ENCODE assay signal across 26 cellular contexts in the genomic region with DNA sequence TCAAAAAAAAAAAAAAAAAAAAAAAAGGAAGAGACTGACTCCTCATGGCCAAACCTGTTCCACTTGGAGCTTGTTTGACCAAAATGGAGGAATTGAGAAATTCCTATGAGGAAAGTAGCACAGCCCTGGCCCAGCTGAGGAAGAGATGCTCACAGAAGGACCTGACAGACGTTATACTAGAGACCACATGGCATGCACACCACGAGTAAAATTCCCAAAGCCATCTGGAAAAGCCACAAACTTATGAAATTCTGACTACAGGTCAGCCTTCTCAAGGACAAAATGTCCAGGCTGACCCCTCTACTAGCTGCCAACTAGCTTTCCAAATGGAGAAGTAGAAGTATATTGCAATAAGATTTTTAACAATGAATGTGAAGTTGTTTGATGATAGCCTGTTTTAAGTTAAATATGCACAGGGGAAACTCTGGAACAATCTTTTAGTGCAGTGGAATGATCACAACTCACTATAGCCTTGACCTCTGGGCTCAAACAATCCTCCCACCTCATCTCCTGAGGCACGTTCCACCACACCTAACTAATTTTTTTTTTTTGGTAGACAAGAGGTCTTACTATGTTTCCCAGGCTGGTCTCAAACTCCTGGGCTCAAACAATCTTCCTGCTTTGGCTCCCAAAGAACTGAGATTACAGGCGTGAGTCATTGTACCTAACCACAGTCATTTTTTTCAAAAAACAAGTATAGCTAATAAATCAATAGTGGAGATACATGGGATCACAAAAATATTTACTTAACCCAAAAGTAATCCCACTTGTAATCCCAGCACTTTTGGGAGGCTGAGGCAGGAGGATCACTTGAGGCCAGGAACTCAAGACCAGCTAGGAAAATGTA.
"Had no signal": no experiment of that assay in that cellular context is flagged by ENCODE, and none has a peak within 500 bp of the region (broad histone marks: within the 10 kb centered on the region; RNA-seq: fewer than 3 reads in every experiment).

No MANE protein-coding gene starts in this region.

- H3K4me1 ChIP-seq: foreskin keratinocyte, heart right ventricle, left lung, spleen, testis, transverse colon, uterus had no signal

- H3K27ac Mint-ChIP-seq: activated CD8-positive, alpha-beta T cell treated with anti-CD3 and anti-CD28 coated beads for 36 hours; activated T-helper 17 cell treated with anti-CD3 and anti-CD28 coated beads, Interleukin-2, amount 50 U/mL, for 72 hours; effector memory CD8-positive, alpha-beta T cell; natural killer cell treated with Interleukin-12 subunit alpha and Interleukin-12 subunit beta and Interleukin-15 and Interleukin-18, amount 100 ng/mL, for 72 hours had no signal

- H3K4me3 Mint-ChIP-seq: activated CD8-positive, alpha-beta T cell treated with anti-CD3 and anti-CD28 coated beads for 36 hours; activated T-cell treated with anti-CD3 and anti-CD28 coated beads, Interleukin-2, amount 50 U/mL, for 4 hours; activated T-helper 17 cell treated with anti-CD3 and anti-CD28 coated beads, Interleukin-2, amount 50 U/mL, for 72 hours; effector memory CD8-positive, alpha-beta T cell; natural killer cell treated with Interleukin-12 subunit alpha and Interleukin-12 subunit beta and Interleukin-15 and Interleukin-18, amount 100 ng/mL, for 72 hours had no signal

- H3K9me3 Mint-ChIP-seq: activated CD8-positive, alpha-beta T cell treated with anti-CD3 and anti-CD28 coated beads for 36 hours; activated T-cell treated with anti-CD3 and anti-CD28 coated beads, Interleukin-2, amount 50 U/mL, for 4 hours; activated T-helper 17 cell treated with anti-CD3 and anti-CD28 coated beads, Interleukin-2, amount 50 U/mL, for 72 hours; effector memory CD8-positive, alpha-beta T cell; natural killer cell treated with Interleukin-12 subunit alpha and Interleukin-12 subunit beta and Interleukin-15 and Interleukin-18, amount 100 ng/mL, for 72 hours had no signal

- H3K27ac ChIP-seq: foreskin keratinocyte, heart right ventricle, left lung, spleen, testis, transverse colon, uterus had no signal

- H3K27me3 ChIP-seq: foreskin keratinocyte, left lung, testis, transverse colon, uterus had no signal

- H3K9me3 ChIP-seq: heart right ventricle, left lung, spleen, testis, transverse colon, uterus had no signal

- DNase-seq: activated CD4-positive, alpha-beta T cell treated with anti-CD3 and anti-CD28 coated beads, Interleukin-2, amount 50 U/mL, for 1 hour; activated CD4-positive, CD25-positive, alpha-beta regulatory T cell treated with anti-CD3 and anti-CD28 coated beads, Interleukin-2, amount 50 U/mL, for 72 hours; activated CD8-positive, alpha-beta T cell treated with anti-CD3 and anti-CD28 coated beads for 36 hours; activated gamma-delta T cell treated with Interleukin-2 at 50 U/mL for 16 hours; activated naive CD4-positive, alpha-beta T cell treated with anti-CD3 and anti-CD28 coated beads, Interleukin-2, amount 50 U/mL, for 16 hours; activated T-cell treated with anti-CD3 and anti-CD28 coated beads, Interleukin-2, amount 50 U/mL, for 4 hours; amygdala; caudate nucleus; cortex of kidney; effector memory CD8-positive, alpha-beta T cell; erythroblast; foreskin keratinocyte; heart right ventricle; left lung; mesendoderm; posterior cingulate gyrus; right cardiac atrium; spleen; stimulated activated naive CD4-positive, alpha-beta T cell treated with Interleukin-2 at 50 U/mL for 16 hours; T1000; testis; transverse colon; uterus had no signal

- H3K36me3 Mint-ChIP-seq: natural killer cell treated with Interleukin-12 subunit alpha and Interleukin-12 subunit beta and Interleukin-15 and Interleukin-18, amount 100 ng/mL, for 72 hours had no signal

- H3K36me3 ChIP-seq: heart right ventricle, left lung, spleen, transverse colon, uterus had no signal

- H3K4me3 ChIP-seq: heart right ventricle, left lung, lung, spleen, testis, transverse colon, uterus had no signal
